In the genomic region with DNA sequence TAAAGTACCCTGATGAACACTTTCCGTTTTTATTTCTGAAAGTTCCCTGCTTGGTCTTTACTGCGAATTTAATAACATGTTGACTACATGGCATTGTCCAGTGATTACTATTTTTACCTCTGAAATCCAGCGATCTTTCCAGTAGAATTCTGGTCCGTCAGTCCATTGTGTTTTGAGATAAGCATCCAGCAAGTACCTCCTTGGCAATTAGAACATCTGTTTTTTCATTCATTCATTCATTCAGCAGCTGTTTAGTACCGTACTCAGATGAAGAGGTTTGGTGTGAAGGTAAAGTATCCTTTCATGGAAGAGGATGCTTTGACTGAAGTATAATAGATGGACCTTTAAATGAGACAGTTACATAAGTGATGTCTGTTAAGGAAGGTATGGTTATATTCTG, we compare ENCODE assay signal across 8 cellular contexts. TPM values are rescaled to one million over a fixed set of nuclear protein-coding genes. Genes with fewer than 3 reads are reported as not detected.
DNase-seq lines count a peak whose midpoint lies in the region; ATAC-seq and TF ChIP-seq lines count a peak whose summit lies in the region.

No MANE protein-coding gene starts in this region.

- H3K4me3 ChIP-seq in thoracic aorta, result peak overlapping the region; percentile 91

- intact Hi-C loops in activated CD4-positive, alpha-beta T cell treated with anti-CD3 and anti-CD28 coated beads for 36 hours (cut with DNase I, micrococcal nuclease), result loop anchor here (2.0 to 5.0 kb wide), 4 partner anchors 55 to 1230 kb away; a partner anchor contains a TSS
- intact Hi-C loops in activated T-helper 2 cell treated with anti-CD3 and anti-CD28 coated beads, Interferon-gamma antibody, Interleukin-2, Interleukin-4, amounts not matched to agents 10 μg/mL and 5 μg/mL and 100 μg/mL, durations not matched to agents 14 hours and 24 hours and 36 hours (cut with micrococcal nuclease), result loop anchor here (2.0 to 10.0 kb wide), 3 partner anchors 29 to 487 kb away; no protein-coding TSS in a partner anchor

- no peaks in the 10 kb centered on the region for H3K36me3 ChIP-seq in thoracic aorta

- H3K4me1 ChIP-seq in thoracic aorta (ENCODE audit: control insufficient read depth in 1 of 2, low read depth in 2 of 2), result peaks cover 8 to 20% of the 10 kb centered on the region in 2 donors

- peak overlapping the region; percentile 83 to 85 for H3K27ac ChIP-seq in thoracic aorta

- H3K27me3 Mint-ChIP-seq in activated CD4-positive, alpha-beta T cell treated with anti-CD3 and anti-CD28 coated beads for 36 hours, result no peaks in the 10 kb centered on the region
- H3K27me3 Mint-ChIP-seq in activated T-helper 2 cell treated with anti-CD3 and anti-CD28 coated beads, Interferon-gamma antibody, Interleukin-2, Interleukin-4, amounts not matched to agents 10 μg/mL and 5 μg/mL and 100 μg/mL, durations not matched to agents 14 hours and 24 hours and 36 hours (ENCODE audit: low read depth), result peaks cover 1% of the 10 kb centered on the region
- H3K27me3 Mint-ChIP-seq in immature natural killer cell (ENCODE audit: low read depth in 3 of 3), result peaks cover 0 to 8% (median 0%) of the 10 kb centered on the region in 3 donors

- POLR2A ChIA-PET in activated CD4-positive, alpha-beta T cell treated with anti-CD3 and anti-CD28 coated beads for 36 hours (lab: Charles Lee), result no interaction called here

- no peak for ATAC-seq in activated CD4-positive, alpha-beta T cell treated with anti-CD3 and anti-CD28 coated beads for 36 hours
- no peak for ATAC-seq in thoracic aorta (ENCODE audit: insufficient number of reproducible peaks, low FRiP score, low read depth)
- no peak for ATAC-seq in HG02852 (IDR thresholded peaks at IDR 0.05; ENCODE audit: unreplicated experiment)
- ATAC-seq in GM21717 (IDR thresholded peaks at IDR 0.05; ENCODE audit: unreplicated experiment), result no peak

- H3K9me3 Mint-ChIP-seq in activated CD4-positive, alpha-beta T cell treated with anti-CD3 and anti-CD28 coated beads for 36 hours (ENCODE audit: low read depth), result no peaks in the 10 kb centered on the region
- H3K9me3 Mint-ChIP-seq in activated T-helper 2 cell treated with anti-CD3 and anti-CD28 coated beads, Interferon-gamma antibody, Interleukin-2, Interleukin-4, amounts not matched to agents 10 μg/mL and 5 μg/mL and 100 μg/mL, durations not matched to agents 14 hours and 24 hours and 36 hours, result no peaks in the 10 kb centered on the region
- H3K9me3 Mint-ChIP-seq in immature natural killer cell, result no peaks in the 10 kb centered on the region

- H3K4me1 Mint-ChIP-seq in activated CD4-positive, alpha-beta T cell treated with anti-CD3 and anti-CD28 coated beads for 36 hours, result peaks cover 41% of the 10 kb centered on the region
- peaks cover 45% of the 10 kb centered on the region for H3K4me1 Mint-ChIP-seq in activated T-helper 2 cell treated with anti-CD3 and anti-CD28 coated beads, Interferon-gamma antibody, Interleukin-2, Interleukin-4, amounts not matched to agents 10 μg/mL and 5 μg/mL and 100 μg/mL, durations not matched to agents 14 hours and 24 hours and 36 hours (ENCODE audit: low read depth)
- peaks cover 22 to 33% of the 10 kb centered on the region in 2 donors for H3K4me1 Mint-ChIP-seq in immature natural killer cell

- H3K9me3 ChIP-seq in thoracic aorta, result no peaks in the 10 kb centered on the region

- DNase-seq in activated CD4-positive, alpha-beta T cell treated with anti-CD3 and anti-CD28 coated beads for 36 hours, result no peak
- DNase-seq in activated CD4-positive, alpha-beta T cell treated with anti-CD3 and anti-CD28 coated beads, Interleukin-2, amount 50 U/mL, for 1 hour, result no peak
- DNase-seq in activated T-helper 2 cell treated with anti-CD3 and anti-CD28 coated beads, Interferon-gamma antibody, Interleukin-2, Interleukin-4, amounts not matched to agents 10 μg/mL and 5 μg/mL and 100 μg/mL, durations not matched to agents 14 hours and 24 hours and 36 hours (ENCODE audit: low spot score), result no peak
- DNase-seq in immature natural killer cell, result no peak
- DNase-seq in thoracic aorta (ENCODE audit: low spot score), result no peak
- no peak for DNase-seq in DMS114 treated with DMSO at 0.1 percent for 48 hours (lab: John Stamatoyannopoulos, UW; ENCODE audit: unreplicated experiment)

- CTCF ChIA-PET in activated CD4-positive, alpha-beta T cell treated with anti-CD3 and anti-CD28 coated beads for 36 hours (lab: Charles Lee), result no interaction called here

- H3K27ac Mint-ChIP-seq in activated CD4-positive, alpha-beta T cell treated with anti-CD3 and anti-CD28 coated beads for 36 hours, result peak overlapping the region; percentile 58
- H3K27ac Mint-ChIP-seq in activated T-helper 2 cell treated with anti-CD3 and anti-CD28 coated beads, Interferon-gamma antibody, Interleukin-2, Interleukin-4, amounts not matched to agents 10 μg/mL and 5 μg/mL and 100 μg/mL, durations not matched to agents 14 hours and 24 hours and 36 hours, result peak overlapping the region; percentile 85
- H3K27ac Mint-ChIP-seq in immature natural killer cell, result peak overlapping the region; percentile 79 to 89 (median 86)

- no peak for TF ChIP-seq CTCF in thoracic aorta (IDR thresholded peaks at IDR 0.05)

- H3K4me3 Mint-ChIP-seq in activated CD4-positive, alpha-beta T cell treated with anti-CD3 and anti-CD28 coated beads for 36 hours, result peak overlapping the region; percentile 72
- H3K4me3 Mint-ChIP-seq in activated T-helper 2 cell treated with anti-CD3 and anti-CD28 coated beads, Interferon-gamma antibody, Interleukin-2, Interleukin-4, amounts not matched to agents 10 μg/mL and 5 μg/mL and 100 μg/mL, durations not matched to agents 14 hours and 24 hours and 36 hours (ENCODE audit: low read depth), result peak overlapping the region; percentile 92
- peak overlapping the region; percentile 85 to 91 (median 86) for H3K4me3 Mint-ChIP-seq in immature natural killer cell

- no peaks in the 10 kb centered on the region for H3K27me3 ChIP-seq in thoracic aorta (replicated peaks; ENCODE audit: insufficient read depth)

- no peaks in the 10 kb centered on the region for H3K36me3 Mint-ChIP-seq in activated CD4-positive, alpha-beta T cell treated with anti-CD3 and anti-CD28 coated beads for 36 hours (ENCODE audit: low read depth)
- H3K36me3 Mint-ChIP-seq in activated T-helper 2 cell treated with anti-CD3 and anti-CD28 coated beads, Interferon-gamma antibody, Interleukin-2, Interleukin-4, amounts not matched to agents 10 μg/mL and 5 μg/mL and 100 μg/mL, durations not matched to agents 14 hours and 24 hours and 36 hours (ENCODE audit: low read depth), result peaks cover 23% of the 10 kb centered on the region
- no peaks in the 10 kb centered on the region for H3K36me3 Mint-ChIP-seq in immature natural killer cell

RNA-seq across cellular contexts. Expression of a gene that starts 1.1 kb away (rescaled TPM):
- total RNA-seq in activated CD4-positive, alpha-beta T cell treated with anti-CD3 and anti-CD28 coated beads for 36 hours, result 10 to 100 TPM; 35.7 to 40.0 TPM
- total RNA-seq in activated T-helper 2 cell treated with anti-CD3 and anti-CD28 coated beads, Interferon-gamma antibody, Interleukin-2, Interleukin-4, amounts not matched to agents 10 μg/mL and 5 μg/mL and 100 μg/mL, durations not matched to agents 14 hours and 24 hours and 36 hours, result 82.8 and 94.1 TPM in 2 replicates
- 10 to 100 TPM; 14.2 to 20.9 (median 19.5) TPM for polyA plus RNA-seq in immature natural killer cell
- 10 to 100 TPM; 19.5 to 57.4 TPM for total RNA-seq in thoracic aorta

RNA-seq across cellular contexts. Expression of a gene that starts 33.1 kb away (rescaled TPM):
- not detected for total RNA-seq in activated CD4-positive, alpha-beta T cell treated with anti-CD3 and anti-CD28 coated beads for 36 hours
- 0.09 TPM in 1 of 2 replicates, not detected in the other for total RNA-seq in activated T-helper 2 cell treated with anti-CD3 and anti-CD28 coated beads, Interferon-gamma antibody, Interleukin-2, Interleukin-4, amounts not matched to agents 10 μg/mL and 5 μg/mL and 100 μg/mL, durations not matched to agents 14 hours and 24 hours and 36 hours
- not detected for polyA plus RNA-seq in immature natural killer cell
- not detected for total RNA-seq in thoracic aorta
